Comparison of ENCODE assay signal across 13 cellular contexts in genomic region chr4:52718123-52718522, GRCh38. TPM values are rescaled to one million over a fixed set of nuclear protein-coding genes. Genes with fewer than 3 reads are reported as not detected.
DNase-seq lines count a peak whose midpoint lies in the region; ATAC-seq and TF ChIP-seq lines count a peak whose summit lies in the region.
"Had no signal": no experiment of that assay in that cellular context is flagged by ENCODE, and none has a peak within 500 bp of the region (broad histone marks: within the 10 kb centered on the region; RNA-seq: fewer than 3 reads in every experiment).

No MANE protein-coding gene starts in this region.

- TF ChIP-seq CTCF in GM23338 (conservative IDR thresholded peaks at IDR 0.05; ENCODE audit: low read depth in 2 of 2) (no peak), fibroblast of lung (conservative IDR thresholded peaks at IDR 0.05 in 1 of 2, IDR thresholded peaks at IDR 0.05 in 1 of 2; ENCODE audit: low read depth in 1 of 2, low read length in 2 of 2) (no peak)

- H3K4me1 Mint-ChIP-seq in GM23338 = peaks cover 27% of the 10 kb centered on the region

- H3K27me3 Mint-ChIP-seq in GM23338 (ENCODE audit: insufficient read depth, low read depth, poor library complexity) = peaks cover 25% of the 10 kb centered on the region

- H3K36me3 Mint-ChIP-seq in GM23338 (ENCODE audit: low read depth) = peaks cover 86% of the 10 kb centered on the region

- H3K79me2 ChIP-seq in GM23338 (replicated peaks; ENCODE audit: insufficient read depth) = peaks cover 21% of the 10 kb centered on the region
- H3K79me2 ChIP-seq in fibroblast of lung (ENCODE audit: control insufficient read depth, insufficient read depth, low read length) = peaks cover 8% of the 10 kb centered on the region

- H3K9me2 ChIP-seq in GM23338 (ENCODE audit: insufficient read depth) = no peaks in the 10 kb centered on the region

- H2AFZ ChIP-seq in GM23338 (no peak overlapping the region), fibroblast of lung (ENCODE audit: low read length) (no peak overlapping the region)

- H3K4me3 ChIP-seq in GM23338 (no peak overlapping the region), fibroblast of lung (replicated peaks in 1 of 4; ENCODE audit: control extremely low read depth in 1 of 4, insufficient read depth in 1 of 4, low read depth in 3 of 4, low read length in 4 of 4) (no peak overlapping the region)

- H3K4me1 ChIP-seq in GM23338 (ENCODE audit: insufficient read depth) = peaks cover 34% of the 10 kb centered on the region
- peaks cover 3% of the 10 kb centered on the region for H3K4me1 ChIP-seq in fibroblast of lung (ENCODE audit: control insufficient read depth, extremely low read depth, insufficient read depth, low read length)

- H3K36me3 ChIP-seq in GM23338 (ENCODE audit: insufficient read depth) (peaks cover 57% of the 10 kb centered on the region), fibroblast of lung (ENCODE audit: control insufficient read depth, insufficient read depth, low read length) (peaks cover 3% of the 10 kb centered on the region)

- H4K20me1 ChIP-seq in GM23338 (replicated peaks; ENCODE audit: insufficient read depth) (peaks cover 19% of the 10 kb centered on the region), fibroblast of lung (ENCODE audit: control insufficient read depth, extremely low read depth, insufficient read depth, low read length) (no peaks in the 10 kb centered on the region)

- H3K4me3 Mint-ChIP-seq in GM23338 = no peak overlapping the region

- peaks cover 3% of the 10 kb centered on the region; the same call in 2 of the 3 replicates for H3K9me3 Mint-ChIP-seq in GM23338

- H3K27ac ChIP-seq in GM23338 (ENCODE audit: low read depth) (0 out of 2 replicates have a peak overlapping the region, but pooled peaks have one; percentile 16), fibroblast of lung (ENCODE audit: insufficient read depth, low read length) (no peak overlapping the region)
- H3K27ac ChIP-seq: C4-2B had no signal

- H3K27ac Mint-ChIP-seq in GM23338 = peak overlapping the region; percentile 45; the same call in 1 of the 2 replicates

- no peak for ATAC-seq in GM23338

- peaks cover 66% of the 10 kb centered on the region for H3F3A ChIP-seq in GM23338 (replicated peaks; ENCODE audit: low read depth)

- H3K27me3 ChIP-seq in GM23338 (ENCODE audit: insufficient read depth) (no peaks in the 10 kb centered on the region), fibroblast of lung (ENCODE audit: control insufficient read depth, insufficient read depth, low read length) (no peaks in the 10 kb centered on the region)

- H3K4me2 ChIP-seq in GM23338 = no peak overlapping the region
- no peak overlapping the region for H3K4me2 ChIP-seq in fibroblast of lung (ENCODE audit: extremely low read depth, insufficient read depth, low read length)

- H3K9ac ChIP-seq in fibroblast of lung (ENCODE audit: insufficient read depth, low read length) = no peak overlapping the region

- H3K9me3 ChIP-seq in fibroblast of lung (ENCODE audit: control insufficient read depth, insufficient read depth, low read depth, low read length) = no peaks in the 10 kb centered on the region

- DNase-seq in EL (peak; percentile 42), GM23338 (ENCODE audit: low spot score) (no peak), fibroblast of lung (ENCODE audit: low read depth in 2 of 2) (peak; percentile 45 to 54), KG1 (lab: John Stamatoyannopoulos, UW) (no peak), GOT3 (lab: John Stamatoyannopoulos, UW) (no peak), SKM-1 treated with dmso at 0.1 percent for 144 hours (lab: John Stamatoyannopoulos, UW; ENCODE audit: unreplicated experiment) (no peak)
- no peak for DNase-seq in activated naive CD4-positive, alpha-beta T cell treated with anti-CD3 and anti-CD28 coated beads, Interleukin-2, amount 50 U/mL, for 16 hours
- DNase-seq: activated naive CD4-positive, alpha-beta T cell; NCI-H1930; T-helper 1 cell had no signal

TF ChIP-seq in GM23338, 12 proteins besides CTCF, POLR2A, EP300 and RAD21:
- TF ChIP-seq ZNF114 (CRISPR knock-in tag; IDR thresholded peaks at IDR 0.05) (no peak), POLR2AphosphoS5 (IDR thresholded peaks at IDR 0.05; ENCODE audit: low read depth) (peak; percentile 38; the same call in 1 of the 2 replicates)

TF ChIP-seq in PFSK-1, 5 proteins besides CTCF, POLR2A, EP300 and RAD21:
- TF ChIP-seq POLR2AphosphoS5 (IDR thresholded peaks at IDR 0.05; ENCODE audit: low read depth, low read length) = 0 out of 2 replicates have a peak, but pooled peaks have one; percentile 12
- TF ChIP-seq REST (IDR thresholded peaks at IDR 0.05; ENCODE audit: insufficient read depth in 1 of 2, low read depth in 2 of 2, low read length in 2 of 2) = no peak
- no peak for TF ChIP-seq SIN3A (IDR thresholded peaks at IDR 0.05; ENCODE audit: borderline replicate concordance, insufficient read depth, low read length)

RNA-seq across cellular contexts. Expression of gene ERVMER34-1, which starts 33.1 kb away (rescaled TPM):
- 30.9 and 34.1 TPM in 2 replicates for total RNA-seq in GM23338 (2014; rRNA removed; shearing (Covaris generic))
- polyA plus RNA-seq in GM23338 (2016; fragmentation: Nextera tagmentation; extraction: Ambion mirVana) (14.5 and 15.9 TPM in 2 replicates), fibroblast of lung (0.07 and 0.54 TPM in 2 replicates)
- 1.3 TPM for polyA plus RNA-seq in PFSK-1 (2012; ENCODE audit: insufficient read length, low read depth)
- total RNA-seq in fibroblast of lung = under 0.01 TPM in 2 replicates
- 0.09 and 0.51 TPM in 2 replicates for polyA plus RNA-seq in fibroblast of lung (2012)
- 0.12 TPM in 1 of 2 replicates, not detected in the other for polyA minus RNA-seq in fibroblast of lung (ENCODE audit: low replicate concordance)
- total RNA-seq: mesenteric fat pad had no signal

RNA-seq across cellular contexts. Expression of gene USP46, which starts 59.0 kb away (rescaled TPM):
- total RNA-seq in GM23338 (2014; rRNA removed; shearing (Covaris generic)) = 40.5 and 41.1 TPM in 2 replicates
- polyA plus RNA-seq in GM23338 (2016; fragmentation: Nextera tagmentation; extraction: Ambion mirVana) (58.4 and 59.4 TPM in 2 replicates), fibroblast of lung (18.0 and 21.8 TPM in 2 replicates)
- 9.3 TPM for polyA plus RNA-seq in PFSK-1 (2012; ENCODE audit: insufficient read length, low read depth)
- 12.6 and 14.4 TPM in 2 replicates for total RNA-seq in fibroblast of lung
- polyA plus RNA-seq in fibroblast of lung (2012) = 12.8 and 13.9 TPM in 2 replicates
- 4.5 and 12.1 TPM in 2 replicates for polyA minus RNA-seq in fibroblast of lung (ENCODE audit: low replicate concordance)

Comparison
In these comparisons a context has a peak if more than half of its experiments do, and no peak if none do; other contexts are left out.
1. DNase-seq: peak in EL (single experiment) and fibroblast of lung (2 of 2); none in GM23338 (single experiment), KG1 (single experiment), GOT3 (single experiment), activated naive CD4-positive, alpha-beta T cell treated with anti-CD3 and anti-CD28 coated beads, Interleukin-2, amount 50 U/mL, for 16 hours (single experiment) and SKM-1 treated with dmso at 0.1 percent for 144 hours (single experiment).
2. RNA of gene ERVMER34-1, which starts 33.1 kb away (total RNA-seq): 30.9 to 34.1 TPM in GM23338; under 0.01 TPM in fibroblast of lung; every median in the first group is over 10 times any median in the second.